Comparison of ENCODE assay signal across 20 cellular contexts in genomic region chr15:29064731-29065130, GRCh38.
"Had no signal": no experiment of that assay in that cellular context is flagged by ENCODE, and none has a peak within 500 bp of the region (broad histone marks: within the 10 kb centered on the region; RNA-seq: fewer than 3 reads in every experiment).

No MANE protein-coding gene starts in this region.

- H3K4me3 Mint-ChIP-seq: memory B cell, naive B cell had no signal

- H3K36me3 ChIP-seq: esophagus muscularis mucosa, gastroesophageal sphincter, left ventricle myocardium inferior, lower lobe of right lung, ovary, right atrium auricular region, sigmoid colon, stomach, thoracic aorta, transverse colon had no signal

- H3K9me3 ChIP-seq: lower lobe of right lung, ovary, right atrium auricular region, sigmoid colon, thoracic aorta, transverse colon had no signal

- H3K4me1 Mint-ChIP-seq: memory B cell, naive B cell had no signal

- DNase-seq: effector memory CD4-positive, alpha-beta T cell; hippocampal formation; left cardiac atrium; left ventricle myocardium inferior; lower lobe of right lung; naive B cell; ovary; sigmoid colon; stimulated activated CD4-positive, alpha-beta T cell treated with anti-CD3 and anti-CD28 coated beads, Interleukin-12 subunit alpha, Interleukin-12 subunit beta, amount 100 ng/mL, for 4 hours; stimulated activated naive CD4-positive, alpha-beta T cell; stomach; transverse colon had no signal

- H3K4me1 ChIP-seq: esophagus muscularis mucosa, gastroesophageal sphincter, left ventricle myocardium inferior, lower lobe of right lung, right atrium auricular region, sigmoid colon, stomach, transverse colon had no signal

- H3K27ac ChIP-seq: epithelial cell of prostate, esophagus muscularis mucosa, gastroesophageal sphincter, left ventricle myocardium inferior, lower lobe of right lung, ovary, right atrium auricular region, sigmoid colon, skin epidermis, stomach, thoracic aorta, transverse colon had no signal

- H3K4me3 ChIP-seq: esophagus muscularis mucosa, gastroesophageal sphincter, left ventricle myocardium inferior, lower lobe of right lung, ovary, right atrium auricular region, sigmoid colon, skin epidermis, stomach, thoracic aorta, transverse colon had no signal

- ATAC-seq: gastroesophageal sphincter, left cardiac atrium, lower lobe of right lung had no signal

- FAIRE-seq: keratinocyte had no signal

- H3K27ac Mint-ChIP-seq: memory B cell, naive B cell had no signal

- H3K27me3 ChIP-seq: esophagus muscularis mucosa, ovary, right atrium auricular region, sigmoid colon, stomach, transverse colon had no signal

- H3K36me3 Mint-ChIP-seq: memory B cell, naive B cell had no signal
